ENCODE assay signal across 9 cellular contexts in the genomic region with DNA sequence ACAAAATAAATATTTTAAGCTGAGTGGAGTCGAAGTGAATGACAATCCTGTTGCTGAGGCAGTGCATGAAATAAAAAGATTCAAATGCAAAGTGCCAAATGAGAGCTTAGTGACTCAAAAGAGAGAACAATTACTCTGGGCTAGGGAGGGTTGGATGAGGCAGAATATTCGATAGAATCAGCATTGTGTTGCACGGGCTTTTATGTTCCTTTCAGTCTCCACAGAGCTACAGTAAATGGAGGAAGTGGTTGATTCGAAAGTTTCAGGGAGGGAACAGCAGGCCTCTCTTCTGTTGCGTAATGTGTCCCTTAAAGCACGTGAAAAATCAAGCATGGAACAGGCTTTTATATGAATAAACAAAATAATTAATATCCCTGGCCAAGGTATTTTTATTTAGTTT.
DNase-seq lines count a peak whose midpoint lies in the region; ATAC-seq and TF ChIP-seq lines count a peak whose summit lies in the region.
"Had no signal": no experiment of that assay in that cellular context is flagged by ENCODE, and none has a peak within 500 bp of the region (broad histone marks: within the 10 kb centered on the region; RNA-seq: fewer than 3 reads in every experiment).

No MANE protein-coding gene starts in this region.

- ATAC-seq in GM18519 (IDR thresholded peaks at IDR 0.05; ENCODE audit: low FRiP score, unreplicated experiment) (peak; percentile 98), GM21526 (IDR thresholded peaks at IDR 0.05; ENCODE audit: low FRiP score, unreplicated experiment) (peak; percentile 100), HG03432 (IDR thresholded peaks at IDR 0.05; ENCODE audit: unreplicated experiment) (peak; percentile 97), GM21367 (IDR thresholded peaks at IDR 0.05; ENCODE audit: unreplicated experiment) (no peak), omental fat pad (ENCODE audit: low FRiP score) (no peak)
- peak; percentile 76 to 97 for ATAC-seq in activated naive CD4-positive, alpha-beta T cell treated with anti-CD3 and anti-CD28 coated beads, Interleukin-2, amount 50 U/mL, for 72 hours

- intact Hi-C loops in tibial artery (cut with DNase I; ENCODE audit: low total_unique reads), result no loop called here

- TF ChIP-seq CTCF in omental fat pad (IDR thresholded peaks at IDR 0.05) (no peak), progenitor cell of endocrine pancreas (IDR thresholded peaks at IDR 0.05; ENCODE audit: unreplicated experiment) (no peak), tibial artery (IDR thresholded peaks at IDR 0.05) (no peak)

- H3K9me3 Mint-ChIP-seq in activated naive CD4-positive, alpha-beta T cell treated with anti-CD3 and anti-CD28 coated beads, Interleukin-2, amount 50 U/mL, for 72 hours, result peaks cover 0 to 12% of the 10 kb centered on the region in 2 donors
- H3K9me3 Mint-ChIP-seq in progenitor cell of endocrine pancreas (ENCODE audit: low read depth), result no peaks in the 10 kb centered on the region

- H3K27ac Mint-ChIP-seq in activated naive CD4-positive, alpha-beta T cell treated with anti-CD3 and anti-CD28 coated beads, Interleukin-2, amount 50 U/mL, for 72 hours, result peak overlapping the region in 1 of 2 donors; percentile 20
- H3K27ac Mint-ChIP-seq in progenitor cell of endocrine pancreas, result no peak overlapping the region

- H3K27me3 Mint-ChIP-seq in progenitor cell of endocrine pancreas, result peaks cover 4% of the 10 kb centered on the region

- H3K4me3 ChIP-seq in tibial artery, result no peak overlapping the region

- H3K9me3 ChIP-seq in tibial artery, result no peaks in the 10 kb centered on the region

- H3K27ac ChIP-seq in tibial artery, result no peak overlapping the region

- no peak overlapping the region for H3K4me3 Mint-ChIP-seq in progenitor cell of endocrine pancreas (ENCODE audit: low read depth)

- no peaks in the 10 kb centered on the region for H3K27me3 ChIP-seq in tibial artery

- H3K36me3 Mint-ChIP-seq in activated naive CD4-positive, alpha-beta T cell treated with anti-CD3 and anti-CD28 coated beads, Interleukin-2, amount 50 U/mL, for 72 hours, result no peaks in the 10 kb centered on the region
- H3K36me3 Mint-ChIP-seq in progenitor cell of endocrine pancreas (ENCODE audit: insufficient read depth), result no peaks in the 10 kb centered on the region

- no peaks in the 10 kb centered on the region for H3K4me1 Mint-ChIP-seq in progenitor cell of endocrine pancreas (ENCODE audit: low read depth)

- H3K4me1 ChIP-seq in tibial artery, result no peaks in the 10 kb centered on the region

- no peaks in the 10 kb centered on the region for H3K36me3 ChIP-seq in tibial artery

- DNase-seq in activated naive CD4-positive, alpha-beta T cell treated with anti-CD3 and anti-CD28 coated beads, Interleukin-2, amount 50 U/mL, for 72 hours (ENCODE audit: low spot score in 2 of 2), result peak in 1 of 2 donors; percentile 3
- no peak for DNase-seq in omental fat pad (ENCODE audit: low spot score)
- DNase-seq in progenitor cell of endocrine pancreas (ENCODE audit: low spot score, unreplicated experiment), result no peak
- no peak for DNase-seq in tibial artery
- DNase-seq: NCI-H2171 treated with DMSO at 0.1 percent for 48 hours had no signal

Comparison
In these comparisons a context has a peak if more than half of its experiments do, and no peak if none do; other contexts are left out.
1. ATAC-seq: peak in GM18519 (single experiment), GM21526 (single experiment), HG03432 (single experiment) and activated naive CD4-positive, alpha-beta T cell treated with anti-CD3 and anti-CD28 coated beads, Interleukin-2, amount 50 U/mL, for 72 hours (2 of 2); none in GM21367 (single experiment) and omental fat pad (single experiment).